ENCODE assay signal across 31 cellular contexts in the genomic region with DNA sequence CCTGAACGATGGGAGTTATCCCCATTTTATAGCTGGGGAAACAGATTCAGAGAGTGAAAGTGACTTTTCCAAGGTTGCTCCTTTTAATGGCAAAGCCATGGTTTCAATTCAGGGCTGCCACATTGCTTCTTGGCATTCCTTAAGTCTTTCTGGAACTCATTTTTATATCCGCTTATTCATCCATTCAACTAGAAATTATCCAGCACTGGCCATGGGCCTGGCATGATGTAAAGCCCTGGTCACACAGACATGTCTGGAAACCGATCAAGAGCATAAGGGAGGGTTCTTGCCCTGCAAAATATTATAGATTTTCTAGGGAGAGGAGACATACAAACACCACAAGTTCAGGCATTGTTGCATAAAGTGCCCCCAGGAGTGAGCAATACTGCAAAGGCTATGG. TPM values are rescaled to one million over a fixed set of nuclear protein-coding genes. Genes with fewer than 3 reads are reported as not detected.
"Had no signal": no experiment of that assay in that cellular context is flagged by ENCODE, and none has a peak within 500 bp of the region (broad histone marks: within the 10 kb centered on the region; RNA-seq: fewer than 3 reads in every experiment).

No MANE protein-coding gene starts in this region.

- H3K36me3 Mint-ChIP-seq: brain; immature natural killer cell; natural killer cell; neural progenitor cell; stimulated activated naive B cell treated with anti-CD40 and anti-IgM and Interleukin-4, amounts not matched to agents 10 μg/mL and 1 μg/mL and 100 μg/mL, for 72 hours had no signal

- H3K4me3 Mint-ChIP-seq: activated naive CD4-positive, alpha-beta T cell treated with anti-CD3 and anti-CD28 coated beads for 36 hours; activated naive CD8-positive, alpha-beta T cell treated with anti-CD3 and anti-CD28 coated beads for 36 hours; activated T-helper 1 cell treated with anti-CD3 and anti-CD28 coated beads, Interleukin-12 subunit alpha, Interleukin-12 subunit beta, Interleukin-2, Interleukin-4 antibody, amounts not matched to agents 30 ng/mL and 10 ng/mL and 1 ng/mL, durations not matched to agents 14 hours and 24 hours and 36 hours; brain; immature natural killer cell; memory B cell; natural killer cell; neural progenitor cell; stimulated activated naive B cell treated with anti-CD40 and anti-IgM and Interleukin-4, amounts not matched to agents 10 μg/mL and 1 μg/mL and 100 μg/mL, for 72 hours had no signal

- H3K27me3 ChIP-seq: adrenal gland, cardiac muscle cell, esophagus muscularis mucosa, heart left ventricle, neural progenitor cell, stomach, thyroid gland, upper lobe of left lung, vagina had no signal

- H3K4me1 ChIP-seq: foreskin keratinocyte, neural progenitor cell, thyroid gland, upper lobe of left lung had no signal

- H3K27ac Mint-ChIP-seq: activated naive CD4-positive, alpha-beta T cell treated with anti-CD3 and anti-CD28 coated beads for 36 hours; activated naive CD8-positive, alpha-beta T cell treated with anti-CD3 and anti-CD28 coated beads for 36 hours; activated T-helper 1 cell treated with anti-CD3 and anti-CD28 coated beads, Interleukin-12 subunit alpha, Interleukin-12 subunit beta, Interleukin-2, Interleukin-4 antibody, amounts not matched to agents 30 ng/mL and 10 ng/mL and 1 ng/mL, durations not matched to agents 14 hours and 24 hours and 36 hours; immature natural killer cell; memory B cell; natural killer cell; neural progenitor cell; stimulated activated naive B cell treated with anti-CD40 and anti-IgM and Interleukin-4, amounts not matched to agents 10 μg/mL and 1 μg/mL and 100 μg/mL, for 72 hours had no signal

- H3K36me3 ChIP-seq: adrenal gland, cardiac muscle cell, esophagus muscularis mucosa, heart left ventricle, neural progenitor cell, stomach, thyroid gland, upper lobe of left lung, vagina had no signal

- H3K9ac ChIP-seq: neural progenitor cell had no signal

- H3K4me1 Mint-ChIP-seq: natural killer cell; stimulated activated naive B cell treated with anti-CD40 and anti-IgM and Interleukin-4, amounts not matched to agents 10 μg/mL and 1 μg/mL and 100 μg/mL, for 72 hours had no signal

- DNase-seq: activated CD4-positive, alpha-beta T cell treated with anti-CD3 and anti-CD28 coated beads for 48 hours; activated CD4-positive, alpha-beta T cell treated with anti-CD3 and anti-CD28 coated beads, Interleukin-2, amount 50 U/mL, for 48 hours; activated effector memory CD4-positive, alpha-beta T cell treated with anti-CD3 and anti-CD28 coated beads, Interleukin-2, amount 50 U/mL, for 16 hours; activated naive CD4-positive, alpha-beta T cell treated with anti-CD3 and anti-CD28 coated beads for 36 hours; activated naive CD8-positive, alpha-beta T cell treated with anti-CD3 and anti-CD28 coated beads for 36 hours; adrenal gland; aorta; foreskin keratinocyte; heart left ventricle; hypothalamus; immature natural killer cell; kidney; natural killer cell; occipital lobe; right cardiac atrium; stimulated activated CD4-positive, alpha-beta T cell treated with anti-CD3 and anti-CD28 coated beads, Interleukin-15, amount 100 ng/mL, for 24 hours; stimulated activated CD4-positive, alpha-beta T cell treated with anti-CD3 and anti-CD28 coated beads, Interleukin-2, amount 100 ng/mL, for 24 hours; stimulated activated naive B cell treated with anti-CD40 and anti-IgM and Interleukin-4, amounts not matched to agents 10 μg/mL and 1 μg/mL and 100 μg/mL, for 72 hours; stomach; thyroid gland; upper lobe of left lung had no signal

- H3K9me3 ChIP-seq: adrenal gland, thyroid gland, upper lobe of left lung, vagina had no signal

- ATAC-seq: activated CD4-positive, CD25-positive, alpha-beta regulatory T cell treated with anti-CD3 and anti-CD28 coated beads, Interleukin-2, amount 50 U/mL, for 24 hours; foreskin keratinocyte; heart left ventricle; natural killer cell; right cardiac atrium; stimulated activated naive B cell treated with anti-CD40 and anti-IgM and Interleukin-4, amounts not matched to agents 10 μg/mL and 1 μg/mL and 100 μg/mL, for 72 hours had no signal

- H3K27ac ChIP-seq: adrenal gland, cardiac muscle cell, esophagus muscularis mucosa, foreskin keratinocyte, heart left ventricle, neural progenitor cell, stomach, thyroid gland, upper lobe of left lung, vagina, VCaP had no signal

- H3K9me3 Mint-ChIP-seq: activated naive CD8-positive, alpha-beta T cell treated with anti-CD3 and anti-CD28 coated beads for 36 hours; activated T-helper 1 cell treated with anti-CD3 and anti-CD28 coated beads, Interleukin-12 subunit alpha, Interleukin-12 subunit beta, Interleukin-2, Interleukin-4 antibody, amounts not matched to agents 30 ng/mL and 10 ng/mL and 1 ng/mL, durations not matched to agents 14 hours and 24 hours and 36 hours; immature natural killer cell; natural killer cell had no signal

- H3K4me3 ChIP-seq: adrenal gland, cardiac muscle cell, esophagus muscularis mucosa, heart left ventricle, neural progenitor cell, stomach, thyroid gland, upper lobe of left lung, vagina had no signal

RNA-seq across cellular contexts. Expression of gene COL15A1, which starts 43.0 kb away (rescaled TPM):
- total RNA-seq: foreskin keratinocyte, mononuclear cell had no signal
